1 cellular context compared by ENCODE assay signal in the genomic region with DNA sequence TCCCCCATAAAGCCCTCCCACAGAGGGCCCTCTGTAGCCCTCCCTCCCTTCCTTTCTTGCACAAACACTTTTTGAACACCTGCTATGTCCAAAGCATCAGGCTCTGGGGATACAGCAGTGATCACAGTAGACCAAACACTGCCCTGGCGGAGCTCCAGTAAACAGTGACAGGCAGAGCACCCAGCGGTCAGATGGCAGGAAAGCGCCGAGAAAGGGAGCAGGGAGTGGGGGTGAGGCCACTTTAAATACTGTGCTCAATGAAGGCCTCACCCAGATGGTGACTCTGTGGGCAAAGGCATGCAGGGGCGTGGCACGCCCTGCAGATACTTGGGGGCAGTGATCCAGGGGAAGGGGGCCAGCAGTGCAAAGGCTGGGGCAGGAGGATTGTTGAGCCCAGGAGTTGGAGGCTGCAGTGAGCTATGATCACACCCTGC.
TF ChIP-seq lines count a peak whose summit lies in the region.

No MANE protein-coding gene starts in this region.

TF ChIP-seq in HepG2, 621 proteins besides CTCF, POLR2A, EP300 and RAD21 (continued from another document):
- TF ChIP-seq HIC2 (CRISPR knock-in tag; IDR thresholded peaks at IDR 0.05; ENCODE audit: low read depth) (no peak), SCMH1 (CRISPR knock-in tag; IDR thresholded peaks at IDR 0.05; ENCODE audit: borderline replicate concordance) (no peak), ZMYM3 (CRISPR knock-in tag; IDR thresholded peaks at IDR 0.05) (peak; percentile 80; the same call in 1 of the 2 replicates), NFKBIZ (CRISPR knock-in tag; IDR thresholded peaks at IDR 0.05) (no peak), ZC3H4 (CRISPR knock-in tag; IDR thresholded peaks at IDR 0.05; ENCODE audit: borderline replicate concordance) (no peak), ZNF317 (CRISPR knock-in tag; IDR thresholded peaks at IDR 0.05) (no peak), SMAD9 (CRISPR knock-in tag; IDR thresholded peaks at IDR 0.05) (no peak), NFYB (CRISPR knock-in tag; IDR thresholded peaks at IDR 0.05) (no peak), KLF6 (CRISPR knock-in tag; IDR thresholded peaks at IDR 0.05) (no peak), ZNF225 (CRISPR knock-in tag; IDR thresholded peaks at IDR 0.05) (peak; percentile 22; the same call in 1 of the 2 replicates), HOXA7 (CRISPR knock-in tag; IDR thresholded peaks at IDR 0.05) (no peak), ZNF780A (CRISPR knock-in tag; IDR thresholded peaks at IDR 0.05) (no peak), ZNF343 (CRISPR knock-in tag; IDR thresholded peaks at IDR 0.05) (no peak), ZNF891 (CRISPR knock-in tag; IDR thresholded peaks at IDR 0.05) (no peak), MXD1 (CRISPR knock-in tag; IDR thresholded peaks at IDR 0.05) (0 out of 2 replicates have a peak, but pooled peaks have one; percentile 39), SP4 (CRISPR knock-in tag; IDR thresholded peaks at IDR 0.05) (peak; percentile 16; the same call in 1 of the 2 replicates), HNRNPL (IDR thresholded peaks at IDR 0.05; ENCODE audit: low read depth, low read length) (peak; percentile 71; the same call in 1 of the 2 replicates), GATAD2A (CRISPR knock-in tag; IDR thresholded peaks at IDR 0.05) (no peak), ZNF563 (CRISPR knock-in tag; IDR thresholded peaks at IDR 0.05) (no peak), BRCA1 (CRISPR knock-in tag; IDR thresholded peaks at IDR 0.05) (no peak), ZFP1 (CRISPR knock-in tag; IDR thresholded peaks at IDR 0.05) (no peak), ZMYM2 (CRISPR knock-in tag; IDR thresholded peaks at IDR 0.05) (no peak), ETV6 (CRISPR knock-in tag; conservative IDR thresholded peaks at IDR 0.05) (no peak), ZNF468 (CRISPR knock-in tag; IDR thresholded peaks at IDR 0.05) (no peak), GPBP1L1 (CRISPR knock-in tag; IDR thresholded peaks at IDR 0.05) (no peak), FOXP1 (IDR thresholded peaks at IDR 0.05) (no peak), FOXP1 (CRISPR knock-in tag; IDR thresholded peaks at IDR 0.05) (peak; percentile 55; the same call in 1 of the 2 replicates), GTF3A (CRISPR knock-in tag; conservative IDR thresholded peaks at IDR 0.05) (no peak), AGO2 (optimal IDR thresholded peaks at IDR 0.05; ENCODE audit: low read depth, low read length) (no peak), ZBTB39 (CRISPR knock-in tag; IDR thresholded peaks at IDR 0.05) (no peak), CBX2 (IDR thresholded peaks at IDR 0.05; ENCODE audit: low read depth, low read length) (no peak), CBX2 (CRISPR knock-in tag; IDR thresholded peaks at IDR 0.05; ENCODE audit: low read depth) (no peak), ZNF549 (CRISPR knock-in tag; IDR thresholded peaks at IDR 0.05) (no peak), IRX3 (CRISPR knock-in tag; IDR thresholded peaks at IDR 0.05; ENCODE audit: borderline replicate concordance, low read depth) (no peak), EED (CRISPR knock-in tag; IDR thresholded peaks at IDR 0.05) (no peak), EZH2 (conservative IDR thresholded peaks at IDR 0.05; ENCODE audit: low read depth, low read length) (no peak), ZNF75D (CRISPR knock-in tag; IDR thresholded peaks at IDR 0.05; ENCODE audit: borderline replicate concordance) (no peak), CHD4 (IDR thresholded peaks at IDR 0.05; ENCODE audit: borderline replicate concordance, low read length) (no peak), ZSCAN9 (CRISPR knock-in tag; IDR thresholded peaks at IDR 0.05; ENCODE audit: borderline replicate concordance) (no peak), HMGA1 (CRISPR knock-in tag; conservative IDR thresholded peaks at IDR 0.05) (no peak), POGZ (CRISPR knock-in tag; IDR thresholded peaks at IDR 0.05) (0 out of 2 replicates have a peak, but pooled peaks have one; percentile 38)
- TF ChIP-seq, protein P1, sequence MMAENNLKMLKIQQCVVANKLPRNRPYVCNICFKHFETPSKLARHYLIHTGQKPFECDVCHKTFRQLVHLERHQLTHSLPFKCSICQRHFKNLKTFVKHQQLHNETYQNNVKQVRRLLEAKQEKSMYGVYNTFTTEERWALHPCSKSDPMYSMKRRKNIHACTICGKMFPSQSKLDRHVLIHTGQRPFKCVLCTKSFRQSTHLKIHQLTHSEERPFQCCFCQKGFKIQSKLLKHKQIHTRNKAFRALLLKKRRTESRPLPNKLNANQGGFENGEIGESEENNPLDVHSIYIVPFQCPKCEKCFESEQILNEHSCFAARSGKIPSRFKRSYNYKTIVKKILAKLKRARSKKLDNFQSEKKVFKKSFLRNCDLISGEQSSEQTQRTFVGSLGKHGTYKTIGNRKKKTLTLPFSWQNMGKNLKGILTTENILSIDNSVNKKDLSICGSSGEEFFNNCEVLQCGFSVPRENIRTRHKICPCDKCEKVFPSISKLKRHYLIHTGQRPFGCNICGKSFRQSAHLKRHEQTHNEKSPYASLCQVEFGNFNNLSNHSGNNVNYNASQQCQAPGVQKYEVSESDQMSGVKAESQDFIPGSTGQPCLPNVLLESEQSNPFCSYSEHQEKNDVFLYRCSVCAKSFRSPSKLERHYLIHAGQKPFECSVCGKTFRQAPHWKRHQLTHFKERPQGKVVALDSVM (CRISPR knock-in tag; IDR thresholded peaks at IDR 0.05) = peak; percentile 90
- TF ChIP-seq, protein P2, sequence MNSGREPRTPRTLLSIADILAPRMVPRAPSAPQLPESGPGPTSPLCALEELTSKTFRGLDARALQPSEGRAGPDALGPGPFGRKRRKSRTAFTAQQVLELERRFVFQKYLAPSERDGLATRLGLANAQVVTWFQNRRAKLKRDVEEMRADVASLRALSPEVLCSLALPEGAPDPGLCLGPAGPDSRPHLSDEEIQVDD (CRISPR knock-in tag; IDR thresholded peaks at IDR 0.05; ENCODE audit: borderline replicate concordance) = no peak
- TF ChIP-seq, protein P3, sequence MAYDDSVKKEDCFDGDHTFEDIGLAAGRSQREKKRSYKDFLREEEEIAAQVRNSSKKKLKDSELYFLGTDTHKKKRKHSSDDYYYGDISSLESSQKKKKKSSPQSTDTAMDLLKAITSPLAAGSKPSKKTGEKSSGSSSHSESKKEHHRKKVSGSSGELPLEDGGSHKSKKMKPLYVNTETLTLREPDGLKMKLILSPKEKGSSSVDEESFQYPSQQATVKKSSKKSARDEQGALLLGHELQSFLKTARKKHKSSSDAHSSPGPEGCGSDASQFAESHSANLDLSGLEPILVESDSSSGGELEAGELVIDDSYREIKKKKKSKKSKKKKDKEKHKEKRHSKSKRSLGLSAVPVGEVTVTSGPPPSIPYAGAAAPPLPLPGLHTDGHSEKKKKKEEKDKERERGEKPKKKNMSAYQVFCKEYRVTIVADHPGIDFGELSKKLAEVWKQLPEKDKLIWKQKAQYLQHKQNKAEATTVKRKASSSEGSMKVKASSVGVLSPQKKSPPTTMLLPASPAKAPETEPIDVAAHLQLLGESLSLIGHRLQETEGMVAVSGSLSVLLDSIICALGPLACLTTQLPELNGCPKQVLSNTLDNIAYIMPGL (CRISPR knock-in tag; IDR thresholded peaks at IDR 0.05; ENCODE audit: borderline replicate concordance in 1 of 2, low read depth in 1 of 2) = no peak
- TF ChIP-seq, protein P4, sequence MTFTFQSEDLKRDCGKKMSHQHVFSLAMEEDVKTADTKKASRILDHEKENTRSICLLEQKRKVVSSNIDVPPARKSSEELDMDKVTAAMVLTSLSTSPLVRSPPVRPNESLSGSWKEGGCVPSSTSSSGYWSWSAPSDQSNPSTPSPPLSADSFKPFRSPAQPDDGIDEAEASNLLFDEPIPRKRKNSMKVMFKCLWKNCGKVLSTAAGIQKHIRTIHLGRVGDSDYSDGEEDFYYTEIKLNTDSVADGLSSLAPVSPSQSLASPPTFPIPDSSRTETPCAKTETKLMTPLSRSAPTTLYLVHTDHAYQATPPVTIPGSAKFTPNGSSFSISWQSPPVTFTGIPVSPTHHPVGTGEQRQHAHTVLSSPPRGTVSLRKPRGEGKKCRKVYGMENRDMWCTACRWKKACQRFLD (CRISPR knock-in tag; IDR thresholded peaks at IDR 0.05; ENCODE audit: borderline replicate concordance) = no peak
- TF ChIP-seq, protein P5, sequence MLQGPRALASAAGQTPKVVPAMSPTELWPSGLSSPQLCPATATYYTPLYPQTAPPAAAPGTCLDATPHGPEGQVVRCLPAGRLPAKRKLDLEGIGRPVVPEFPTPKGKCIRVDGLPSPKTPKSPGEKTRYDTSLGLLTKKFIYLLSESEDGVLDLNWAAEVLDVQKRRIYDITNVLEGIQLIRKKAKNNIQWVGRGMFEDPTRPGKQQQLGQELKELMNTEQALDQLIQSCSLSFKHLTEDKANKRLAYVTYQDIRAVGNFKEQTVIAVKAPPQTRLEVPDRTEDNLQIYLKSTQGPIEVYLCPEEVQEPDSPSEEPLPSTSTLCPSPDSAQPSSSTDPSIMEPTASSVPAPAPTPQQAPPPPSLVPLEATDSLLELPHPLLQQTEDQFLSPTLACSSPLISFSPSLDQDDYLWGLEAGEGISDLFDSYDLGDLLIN (CRISPR knock-in tag; IDR thresholded peaks at IDR 0.05; ENCODE audit: borderline replicate concordance) = no peak
- TF ChIP-seq, protein P6, sequence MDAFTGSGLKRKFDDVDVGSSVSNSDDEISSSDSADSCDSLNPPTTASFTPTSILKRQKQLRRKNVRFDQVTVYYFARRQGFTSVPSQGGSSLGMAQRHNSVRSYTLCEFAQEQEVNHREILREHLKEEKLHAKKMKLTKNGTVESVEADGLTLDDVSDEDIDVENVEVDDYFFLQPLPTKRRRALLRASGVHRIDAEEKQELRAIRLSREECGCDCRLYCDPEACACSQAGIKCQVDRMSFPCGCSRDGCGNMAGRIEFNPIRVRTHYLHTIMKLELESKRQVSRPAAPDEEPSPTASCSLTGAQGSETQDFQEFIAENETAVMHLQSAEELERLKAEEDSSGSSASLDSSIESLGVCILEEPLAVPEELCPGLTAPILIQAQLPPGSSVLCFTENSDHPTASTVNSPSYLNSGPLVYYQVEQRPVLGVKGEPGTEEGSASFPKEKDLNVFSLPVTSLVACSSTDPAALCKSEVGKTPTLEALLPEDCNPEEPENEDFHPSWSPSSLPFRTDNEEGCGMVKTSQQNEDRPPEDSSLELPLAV (CRISPR knock-in tag; conservative IDR thresholded peaks at IDR 0.05; ENCODE audit: low read depth) = no peak
- TF ChIP-seq, protein P7, sequence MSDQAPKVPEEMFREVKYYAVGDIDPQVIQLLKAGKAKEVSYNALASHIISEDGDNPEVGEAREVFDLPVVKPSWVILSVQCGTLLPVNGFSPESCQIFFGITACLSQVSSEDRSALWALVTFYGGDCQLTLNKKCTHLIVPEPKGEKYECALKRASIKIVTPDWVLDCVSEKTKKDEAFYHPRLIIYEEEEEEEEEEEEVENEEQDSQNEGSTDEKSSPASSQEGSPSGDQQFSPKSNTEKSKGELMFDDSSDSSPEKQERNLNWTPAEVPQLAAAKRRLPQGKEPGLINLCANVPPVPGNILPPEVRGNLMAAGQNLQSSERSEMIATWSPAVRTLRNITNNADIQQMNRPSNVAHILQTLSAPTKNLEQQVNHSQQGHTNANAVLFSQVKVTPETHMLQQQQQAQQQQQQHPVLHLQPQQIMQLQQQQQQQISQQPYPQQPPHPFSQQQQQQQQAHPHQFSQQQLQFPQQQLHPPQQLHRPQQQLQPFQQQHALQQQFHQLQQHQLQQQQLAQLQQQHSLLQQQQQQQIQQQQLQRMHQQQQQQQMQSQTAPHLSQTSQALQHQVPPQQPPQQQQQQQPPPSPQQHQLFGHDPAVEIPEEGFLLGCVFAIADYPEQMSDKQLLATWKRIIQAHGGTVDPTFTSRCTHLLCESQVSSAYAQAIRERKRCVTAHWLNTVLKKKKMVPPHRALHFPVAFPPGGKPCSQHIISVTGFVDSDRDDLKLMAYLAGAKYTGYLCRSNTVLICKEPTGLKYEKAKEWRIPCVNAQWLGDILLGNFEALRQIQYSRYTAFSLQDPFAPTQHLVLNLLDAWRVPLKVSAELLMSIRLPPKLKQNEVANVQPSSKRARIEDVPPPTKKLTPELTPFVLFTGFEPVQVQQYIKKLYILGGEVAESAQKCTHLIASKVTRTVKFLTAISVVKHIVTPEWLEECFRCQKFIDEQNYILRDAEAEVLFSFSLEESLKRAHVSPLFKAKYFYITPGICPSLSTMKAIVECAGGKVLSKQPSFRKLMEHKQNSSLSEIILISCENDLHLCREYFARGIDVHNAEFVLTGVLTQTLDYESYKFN (CRISPR knock-in tag; conservative IDR thresholded peaks at IDR 0.05) = no peak
